ENCODE assay signal across 20 cellular contexts in genomic region chr9:20322212-20322611, GRCh38.
A peak's percentile ranks its signal among the peaks of the same experiment; 100 is the strongest.
DNase-seq lines count a peak whose midpoint lies in the region; ATAC-seq and TF ChIP-seq lines count a peak whose summit lies in the region.
"Had no signal": no experiment of that assay in that cellular context is flagged by ENCODE, and none has a peak within 500 bp of the region (broad histone marks: within the 10 kb centered on the region; RNA-seq: fewer than 3 reads in every experiment).

No MANE protein-coding gene starts in this region.

- H3K27me3 Mint-ChIP-seq in activated CD4-positive, alpha-beta T cell treated with anti-CD3 and anti-CD28 coated beads for 36 hours: no peaks in the 10 kb centered on the region
- H3K27me3 Mint-ChIP-seq in stimulated activated naive CD8-positive, alpha-beta T cell treated with anti-CD3 and anti-CD28 coated beads, Interleukin-15, Interleukin-2, amounts not matched to agents 100 ng/mL and 50 ng/mL, for 24 hours: no peaks in the 10 kb centered on the region
- H3K27me3 Mint-ChIP-seq in effector memory CD8-positive, alpha-beta T cell: no peaks in the 10 kb centered on the region

- TF ChIP-seq POLR2A in erythroblast (IDR thresholded peaks at IDR 0.05; ENCODE audit: low read length): no peak

- H3K4me3 ChIP-seq in SK-N-SH (ENCODE audit: low read depth in 2 of 2, low read length in 1 of 2): no peak overlapping the region
- H3K4me3 ChIP-seq: left lung, smooth muscle cell, stomach had no signal

- intact Hi-C loops in activated CD4-positive, alpha-beta T cell treated with anti-CD3 and anti-CD28 coated beads for 36 hours (cut with DNase I, micrococcal nuclease): loop anchor here in 1 of 2 experiments (5.0 kb wide), 1 partner anchor 775 kb away; no protein-coding TSS in a partner anchor

- peak overlapping the region; percentile 88 for H3K27ac Mint-ChIP-seq in activated CD4-positive, alpha-beta T cell treated with anti-CD3 and anti-CD28 coated beads for 36 hours
- peak overlapping the region; percentile 88 for H3K27ac Mint-ChIP-seq in stimulated activated naive CD8-positive, alpha-beta T cell treated with anti-CD3 and anti-CD28 coated beads, Interleukin-15, Interleukin-2, amounts not matched to agents 100 ng/mL and 50 ng/mL, for 24 hours
- H3K27ac Mint-ChIP-seq in effector memory CD8-positive, alpha-beta T cell: peak overlapping the region; percentile 35 to 75

- POLR2A ChIA-PET in activated CD4-positive, alpha-beta T cell treated with anti-CD3 and anti-CD28 coated beads for 36 hours (lab: Charles Lee): no interaction called here
- POLR2A ChIA-PET in SK-N-SH (lab: Yijun Ruan, JAX): no interaction called here

- H3K4me1 ChIP-seq in SK-N-SH (ENCODE audit: control insufficient read depth in 1 of 2, insufficient read depth in 2 of 2, low read depth in 1 of 2, low read length in 1 of 2): no peaks in the 10 kb centered on the region

- no peak for DNase-seq in activated CD4-positive, alpha-beta T cell treated with anti-CD3 and anti-CD28 coated beads for 36 hours
- no peak for DNase-seq in activated CD4-positive, alpha-beta T cell treated with anti-CD3 and anti-CD28 coated beads, Interleukin-2, amount 50 U/mL, for 1 hour
- no peak for DNase-seq in stimulated activated naive CD8-positive, alpha-beta T cell treated with anti-CD3 and anti-CD28 coated beads, Interleukin-15, Interleukin-2, amounts not matched to agents 100 U/mL and 50 U/mL, for 24 hours
- DNase-seq in effector memory CD8-positive, alpha-beta T cell: no peak
- DNase-seq in SK-N-SH (no peak), erythroblast (lab: John Stamatoyannopoulos, UW) (no peak), GF-D8 (lab: John Stamatoyannopoulos, UW) (no peak)
- DNase-seq: aorta, GOT3, Kasumi-1, left lung, mesenchymal stem cell, NCI-H2029 treated with DMSO at 0.1 percent for 48 hours, NCI-H524 treated with DMSO at 0.1 percent for 48 hours, right cardiac atrium, stomach had no signal

- ATAC-seq in activated CD4-positive, alpha-beta T cell treated with anti-CD3 and anti-CD28 coated beads for 36 hours: no peak
- ATAC-seq in stimulated activated naive CD8-positive, alpha-beta T cell treated with anti-CD3 and anti-CD28 coated beads, Interleukin-15, Interleukin-2, amounts not matched to agents 100 U/mL and 50 U/mL, for 24 hours: no peak
- ATAC-seq in effector memory CD8-positive, alpha-beta T cell (replicated peaks): no peak
- ATAC-seq: left lung, right cardiac atrium had no signal

- H3K9me2 ChIP-seq in SK-N-SH: no peaks in the 10 kb centered on the region

- no peak overlapping the region for H3K4me2 ChIP-seq in SK-N-SH
- H3K4me2 ChIP-seq: smooth muscle cell had no signal

- no peak overlapping the region for H3K4me3 Mint-ChIP-seq in activated CD4-positive, alpha-beta T cell treated with anti-CD3 and anti-CD28 coated beads for 36 hours
- peak overlapping the region; percentile 49 for H3K4me3 Mint-ChIP-seq in stimulated activated naive CD8-positive, alpha-beta T cell treated with anti-CD3 and anti-CD28 coated beads, Interleukin-15, Interleukin-2, amounts not matched to agents 100 ng/mL and 50 ng/mL, for 24 hours
- peak overlapping the region; percentile 55 to 64 for H3K4me3 Mint-ChIP-seq in effector memory CD8-positive, alpha-beta T cell
- H3K4me3 Mint-ChIP-seq: neural crest cell had no signal

- H3K36me3 Mint-ChIP-seq in activated CD4-positive, alpha-beta T cell treated with anti-CD3 and anti-CD28 coated beads for 36 hours (ENCODE audit: low read depth): peaks cover 8% of the 10 kb centered on the region
- no peaks in the 10 kb centered on the region for H3K36me3 Mint-ChIP-seq in stimulated activated naive CD8-positive, alpha-beta T cell treated with anti-CD3 and anti-CD28 coated beads, Interleukin-15, Interleukin-2, amounts not matched to agents 100 ng/mL and 50 ng/mL, for 24 hours (ENCODE audit: low read depth)
- no peaks in the 10 kb centered on the region for H3K36me3 Mint-ChIP-seq in effector memory CD8-positive, alpha-beta T cell (ENCODE audit: insufficient read depth)

- H3K27me3 ChIP-seq in SK-N-SH (ENCODE audit: insufficient read depth): no peaks in the 10 kb centered on the region
- H3K27me3 ChIP-seq: left lung, stomach had no signal

- no peaks in the 10 kb centered on the region for H3F3A ChIP-seq in SK-N-SH (replicated peaks; ENCODE audit: insufficient read depth)

- peaks cover 71% of the 10 kb centered on the region for H3K4me1 Mint-ChIP-seq in activated CD4-positive, alpha-beta T cell treated with anti-CD3 and anti-CD28 coated beads for 36 hours
- peaks cover 74% of the 10 kb centered on the region for H3K4me1 Mint-ChIP-seq in stimulated activated naive CD8-positive, alpha-beta T cell treated with anti-CD3 and anti-CD28 coated beads, Interleukin-15, Interleukin-2, amounts not matched to agents 100 ng/mL and 50 ng/mL, for 24 hours (ENCODE audit: low read depth)
- peaks cover 20 to 31% of the 10 kb centered on the region in 2 donors for H3K4me1 Mint-ChIP-seq in effector memory CD8-positive, alpha-beta T cell (ENCODE audit: low read depth in 2 of 2)

- TF ChIP-seq CTCF in SK-N-SH (IDR thresholded peaks at IDR 0.05): no peak

- H3K9ac ChIP-seq in SK-N-SH: no peak overlapping the region

- no peak for TF ChIP-seq EP300 in SK-N-SH (IDR thresholded peaks at IDR 0.05; ENCODE audit: borderline replicate concordance in 1 of 2, low read depth in 1 of 2, low read length in 1 of 2)

- no peak overlapping the region for H2AFZ ChIP-seq in SK-N-SH (ENCODE audit: low read depth)

- no peak overlapping the region for H3K27ac ChIP-seq in SK-N-SH (ENCODE audit: low read depth in 2 of 2, low read length in 1 of 2)
- H3K27ac ChIP-seq: C4-2B, left lung, stomach had no signal

- no peak for TF ChIP-seq RAD21 in SK-N-SH (IDR thresholded peaks at IDR 0.05; ENCODE audit: low read length)

- CTCF ChIA-PET in activated CD4-positive, alpha-beta T cell treated with anti-CD3 and anti-CD28 coated beads for 36 hours (lab: Charles Lee): interaction anchor here (0.5 to 1.9 kb wide), 7 partner anchors 15 to 429 kb away, joined by 3 to 7 read pairs (median 4); no protein-coding TSS in a partner anchor
- CTCF ChIA-PET in SK-N-SH (lab: Yijun Ruan, JAX): interaction anchor here (0.6 to 1.0 kb wide), 3 partner anchors 10 to 851 kb away, joined by 3 read pairs; no protein-coding TSS in a partner anchor

- no peaks in the 10 kb centered on the region for H3K9me3 ChIP-seq in SK-N-SH
- H3K9me3 ChIP-seq: left lung, stomach had no signal

- 96% methylated on average over 4 of the region's 4 CpGs for WGBS in SK-N-SH (ENCODE audit: low lambda C conversion rate)

- peaks cover 2% of the 10 kb centered on the region for H3K9me3 Mint-ChIP-seq in activated CD4-positive, alpha-beta T cell treated with anti-CD3 and anti-CD28 coated beads for 36 hours (ENCODE audit: low read depth)
- no peaks in the 10 kb centered on the region for H3K9me3 Mint-ChIP-seq in stimulated activated naive CD8-positive, alpha-beta T cell treated with anti-CD3 and anti-CD28 coated beads, Interleukin-15, Interleukin-2, amounts not matched to agents 100 ng/mL and 50 ng/mL, for 24 hours
- H3K9me3 Mint-ChIP-seq in effector memory CD8-positive, alpha-beta T cell: no peaks in the 10 kb centered on the region

- no peaks in the 10 kb centered on the region for H3K36me3 ChIP-seq in SK-N-SH (replicated peaks in 1 of 2; ENCODE audit: control insufficient read depth in 1 of 2, insufficient read depth in 2 of 2, low read length in 1 of 2)
- H3K36me3 ChIP-seq: left lung, stomach had no signal

- no peaks in the 10 kb centered on the region for H3K79me2 ChIP-seq in SK-N-SH (ENCODE audit: insufficient read depth)

- H4K20me1 ChIP-seq in SK-N-SH (ENCODE audit: insufficient read depth): no peaks in the 10 kb centered on the region

TF ChIP-seq in SK-N-SH, 30 proteins besides CTCF, POLR2A, EP300 and RAD21 (continues in another document):
- TF ChIP-seq IRF3 (IDR thresholded peaks at IDR 0.05; ENCODE audit: low read depth, low read length): no peak
- TF ChIP-seq EZH2phosphoT487 (IDR thresholded peaks at IDR 0.05; ENCODE audit: borderline replicate concordance, low read depth): no peak
- no peak for TF ChIP-seq CHD2 (IDR thresholded peaks at IDR 0.05; ENCODE audit: low read length, partially characterized antibody)
- TF ChIP-seq FOXJ3 (CRISPR knock-in tag; IDR thresholded peaks at IDR 0.05): no peak
- no peak for TF ChIP-seq USF2 (IDR thresholded peaks at IDR 0.05; ENCODE audit: borderline replicate concordance, low read depth, low read length)
- TF ChIP-seq SMC3 (IDR thresholded peaks at IDR 0.05; ENCODE audit: low read depth, low read length): no peak
- no peak for TF ChIP-seq PBX3 (IDR thresholded peaks at IDR 0.05)
